In genomic region chr20:36482044-36482473, GRCh38 we compare ENCODE assay signal across 10 cellular contexts. TPM values are rescaled to one million over a fixed set of nuclear protein-coding genes. Genes with fewer than 3 reads are reported as not detected.
DNase-seq lines count a peak whose midpoint lies in the region; ATAC-seq, FAIRE-seq and TF ChIP-seq lines count a peak whose summit lies in the region.
"Had no signal": no experiment of that assay in that cellular context is flagged by ENCODE, and none has a peak within 500 bp of the region (broad histone marks: within the 10 kb centered on the region; RNA-seq: fewer than 3 reads in every experiment).

No MANE protein-coding gene starts in this region.

- H3K9me3 ChIP-seq in liver (ENCODE audit: control insufficient read depth in 4 of 4, low read length in 3 of 4) (no peaks in the 10 kb centered on the region), HepG2 (ENCODE audit: low read length) (no peaks in the 10 kb centered on the region), ascending aorta (no peaks in the 10 kb centered on the region), mesenchymal stem cell (ENCODE audit: control insufficient read depth, low read length) (no peaks in the 10 kb centered on the region)

- no peak overlapping the region for H3K27ac Mint-ChIP-seq in activated CD4-positive, alpha-beta memory T cell treated with anti-CD3 and anti-CD28 coated beads, Interleukin-2, amount 10 ng/mL, durations not matched to agents 7 days and 5 days
- H3K27ac Mint-ChIP-seq: activated naive CD8-positive, alpha-beta T cell treated with anti-CD3 and anti-CD28 coated beads, Interleukin-2, amount 50 U/mL, for 24 hours had no signal

- H2BK12ac ChIP-seq in mesenchymal stem cell (ENCODE audit: low read length in 2 of 2) = no peak overlapping the region

- peaks cover 15% of the 10 kb centered on the region for H3K4me1 Mint-ChIP-seq in activated CD4-positive, alpha-beta memory T cell treated with anti-CD3 and anti-CD28 coated beads, Interleukin-2, amount 10 ng/mL, durations not matched to agents 7 days and 5 days
- H3K4me1 Mint-ChIP-seq: activated naive CD8-positive, alpha-beta T cell treated with anti-CD3 and anti-CD28 coated beads, Interleukin-2, amount 50 U/mL, for 24 hours had no signal

- 34% methylated on average over 8 of the region's 8 CpGs for WGBS in liver
- WGBS in HepG2 (ENCODE audit: low lambda C conversion rate) = 93% methylated on average over 8 of the region's 8 CpGs
- WGBS in mesenchymal stem cell = 94% methylated on average over 8 of the region's 8 CpGs

- in situ Hi-C loops in HepG2 (cut with HindIII; ENCODE audit: extremely low pct_ligation_motif_present, low pct_unique_long_range_greater_than_20kb) = no loop called here

- H2AK5ac ChIP-seq in mesenchymal stem cell (ENCODE audit: low read length, severe bottlenecking) = no peak overlapping the region

- TF ChIP-seq RAD21 in liver (IDR thresholded peaks at IDR 0.05) (no peak), HepG2 (CRISPR knock-in tag; IDR thresholded peaks at IDR 0.05) (no peak)

- H3K9me3 Mint-ChIP-seq in activated CD4-positive, alpha-beta memory T cell treated with anti-CD3 and anti-CD28 coated beads, Interleukin-2, amount 10 ng/mL, durations not matched to agents 7 days and 5 days = no peaks in the 10 kb centered on the region
- H3K9me3 Mint-ChIP-seq: activated naive CD8-positive, alpha-beta T cell treated with anti-CD3 and anti-CD28 coated beads, Interleukin-2, amount 50 U/mL, for 24 hours had no signal

- peaks cover 45% of the 10 kb centered on the region for H3K79me2 ChIP-seq in HepG2 (ENCODE audit: insufficient read depth, low read length)

- no peak for FAIRE-seq in HepG2 (lab: Jason Lieb, UNC)
- no peak for FAIRE-seq in D721Med (lab: Jason Lieb, UNC)
- FAIRE-seq: A204.1 had no signal

- no peak overlapping the region for H2BK5ac ChIP-seq in mesenchymal stem cell (ENCODE audit: low read depth, low read length, poor library complexity, severe bottlenecking)

- H3K4me2 ChIP-seq in HepG2 (ENCODE audit: low read depth, low read length) (no peak overlapping the region), mesenchymal stem cell (ENCODE audit: low read length, poor library complexity, severe bottlenecking) (no peak overlapping the region)

- no peak overlapping the region for H4K91ac ChIP-seq in mesenchymal stem cell (ENCODE audit: low read length)

- no peak overlapping the region for H2BK15ac ChIP-seq in mesenchymal stem cell (ENCODE audit: low read depth, poor library complexity, severe bottlenecking)

- H2AFZ ChIP-seq in HepG2 (ENCODE audit: low read length) (no peak overlapping the region), mesenchymal stem cell (ENCODE audit: low read depth, low read length) (no peak overlapping the region)

- CTCF ChIA-PET in HepG2 (lab: Yijun Ruan, JAX; ENCODE audit: low intra/inter-chr PET ratio, low total read pairs) = no interaction called here
- CTCF ChIA-PET in activated CD4-positive, alpha-beta memory T cell treated with anti-CD3 and anti-CD28 coated beads, Interleukin-2, amount 10 ng/mL, durations not matched to agents 7 days and 5 days (lab: Charles Lee) = no interaction called here

- no peak overlapping the region for H3K4me3 Mint-ChIP-seq in activated CD4-positive, alpha-beta memory T cell treated with anti-CD3 and anti-CD28 coated beads, Interleukin-2, amount 10 ng/mL, durations not matched to agents 7 days and 5 days
- H3K4me3 Mint-ChIP-seq: activated naive CD8-positive, alpha-beta T cell treated with anti-CD3 and anti-CD28 coated beads, Interleukin-2, amount 50 U/mL, for 24 hours had no signal

- peaks cover 13 to 20% (median 16%) of the 10 kb centered on the region in 4 donors for H3K4me1 ChIP-seq in liver (ENCODE audit: control insufficient read depth in 4 of 4, insufficient read depth in 4 of 4, low read length in 3 of 4)
- peaks cover 56% of the 10 kb centered on the region for H3K4me1 ChIP-seq in HepG2 (ENCODE audit: insufficient read depth, low read length)
- H3K4me1 ChIP-seq in ascending aorta = peaks cover 44 to 91% of the 10 kb centered on the region in 2 donors
- H3K4me1 ChIP-seq in mesenchymal stem cell (ENCODE audit: control insufficient read depth, insufficient read depth, low read depth, low read length) = peaks cover 25% of the 10 kb centered on the region

- POLR2A ChIA-PET in HepG2 (lab: Yijun Ruan, JAX) = no interaction called here
- POLR2A ChIA-PET in activated CD4-positive, alpha-beta memory T cell treated with anti-CD3 and anti-CD28 coated beads, Interleukin-2, amount 10 ng/mL, durations not matched to agents 7 days and 5 days (lab: Charles Lee) = no interaction called here

- peaks cover 22% of the 10 kb centered on the region for H4K20me1 ChIP-seq in HepG2 (ENCODE audit: insufficient read depth, low read length)

- H3K23ac ChIP-seq in mesenchymal stem cell (ENCODE audit: low read length in 2 of 2) = peak overlapping the region in 1 of 2 experiments; percentile 34

- H3K27me3 ChIP-seq in liver (ENCODE audit: control insufficient read depth in 4 of 4, insufficient read depth in 4 of 4, low read length in 3 of 4) = no peaks in the 10 kb centered on the region
- H3K27me3 ChIP-seq in HepG2 (ENCODE audit: control insufficient read depth in 1 of 2, insufficient read depth in 2 of 2, low read length in 2 of 2) = no peaks in the 10 kb centered on the region
- no peaks in the 10 kb centered on the region for H3K27me3 ChIP-seq in ascending aorta
- no peaks in the 10 kb centered on the region for H3K27me3 ChIP-seq in mesenchymal stem cell (ENCODE audit: control insufficient read depth in 1 of 2, insufficient read depth in 1 of 2, low read length in 2 of 2)

- no peak overlapping the region for H3K18ac ChIP-seq in mesenchymal stem cell (ENCODE audit: low read depth in 1 of 2, low read length in 2 of 2)

- no peak overlapping the region for H3K4me3 ChIP-seq in liver (ENCODE audit: low read depth in 1 of 3, low read length in 3 of 3)
- no peak overlapping the region for H3K4me3 ChIP-seq in HepG2 (replicated peaks in 1 of 3; ENCODE audit: insufficient read depth in 1 of 3, low read depth in 2 of 3, low read length in 3 of 3)
- H3K4me3 ChIP-seq in ascending aorta = peak overlapping the region in 1 of 2 donors; percentile 23
- no peak overlapping the region for H3K4me3 ChIP-seq in mesenchymal stem cell (ENCODE audit: insufficient read depth in 1 of 2, low read depth in 1 of 2, low read length in 2 of 2)

- H2BK120ac ChIP-seq in mesenchymal stem cell (ENCODE audit: low read depth, low read length) = no peak overlapping the region

- TF ChIP-seq CTCF in liver (IDR thresholded peaks at IDR 0.05; ENCODE audit: low read depth, low read length, missing input control) (no peak), HepG2 (CRISPR knock-in tag; IDR thresholded peaks at IDR 0.05) (no peak), ascending aorta (IDR thresholded peaks at IDR 0.05) (no peak), D721Med (IDR thresholded peaks at IDR 0.05; ENCODE audit: insufficient read depth, missing control alignments) (no peak)

- intact Hi-C loops in HepG2 (cut with micrococcal nuclease; ENCODE audit: unreplicated experiment) (no loop called here), ascending aorta (cut with DNase I) (no loop called here)

- ATAC-seq in HepG2 = no peak
- no peak for ATAC-seq in HG03565 (IDR thresholded peaks at IDR 0.05; ENCODE audit: unreplicated experiment)
- ATAC-seq: activated naive CD8-positive, alpha-beta T cell treated with anti-CD3 and anti-CD28 coated beads, Interleukin-2, amount 50 U/mL, for 24 hours had no signal

- H3K36me3 ChIP-seq in liver (ENCODE audit: control insufficient read depth in 4 of 4, insufficient read depth in 3 of 4, low read depth in 1 of 4, low read length in 3 of 4) (no peaks in the 10 kb centered on the region), HepG2 (replicated peaks in 1 of 2; ENCODE audit: control insufficient read depth in 1 of 2, insufficient read depth in 2 of 2, low read length in 2 of 2) (peaks cover 7 to 16% of the 10 kb centered on the region in 2 experiments), ascending aorta (no peaks in the 10 kb centered on the region), mesenchymal stem cell (ENCODE audit: control insufficient read depth in 1 of 2, insufficient read depth in 2 of 2, low read depth in 1 of 2, low read length in 2 of 2) (peaks cover 14 to 29% of the 10 kb centered on the region in 2 experiments)

- no peaks in the 10 kb centered on the region for H3K27me3 Mint-ChIP-seq in activated CD4-positive, alpha-beta memory T cell treated with anti-CD3 and anti-CD28 coated beads, Interleukin-2, amount 10 ng/mL, durations not matched to agents 7 days and 5 days
- H3K27me3 Mint-ChIP-seq: activated naive CD8-positive, alpha-beta T cell treated with anti-CD3 and anti-CD28 coated beads, Interleukin-2, amount 50 U/mL, for 24 hours had no signal

- H3K79me1 ChIP-seq in mesenchymal stem cell (replicated peaks; ENCODE audit: low read length, poor library complexity, severe bottlenecking) = no peaks in the 10 kb centered on the region

- no TSS peak for BruUV-seq in HepG2 (replicated peaks; lab: Mats Ljungman, UMichigan)

- no peak for DNase-seq in HepG2 (ENCODE audit: low spot score)
- DNase-seq in ascending aorta (ENCODE audit: low spot score in 2 of 2) = peak in 1 of 2 donors; percentile 32
- DNase-seq in mesenchymal stem cell = no peak
- no peak for DNase-seq in activated CD4-positive, alpha-beta memory T cell treated with anti-CD3 and anti-CD28 coated beads, Interleukin-2, amount 10 ng/mL, durations not matched to agents 7 days and 5 days
- no peak for DNase-seq in retina
- no peak for DNase-seq in D721Med (ENCODE audit: insufficient read length, low spot score)
- DNase-seq: activated naive CD8-positive, alpha-beta T cell treated with anti-CD3 and anti-CD28 coated beads, Interleukin-2, amount 50 U/mL, for 24 hours had no signal

- H3K27ac ChIP-seq in liver (ENCODE audit: low read depth in 1 of 2, low read length in 2 of 2) = peak overlapping the region in 1 of 2 donors; percentile 47
- H3K27ac ChIP-seq in HepG2 (ENCODE audit: extremely low read length, insufficient read depth, low read length) = no peak overlapping the region
- H3K27ac ChIP-seq in ascending aorta = peak overlapping the region; percentile 75 to 81
- no peak overlapping the region for H3K27ac ChIP-seq in mesenchymal stem cell (ENCODE audit: low read length, poor library complexity, severe bottlenecking)

- H3K36me3 Mint-ChIP-seq in activated CD4-positive, alpha-beta memory T cell treated with anti-CD3 and anti-CD28 coated beads, Interleukin-2, amount 10 ng/mL, durations not matched to agents 7 days and 5 days (ENCODE audit: low read depth) = peaks cover 2% of the 10 kb centered on the region

- H3K9ac ChIP-seq in liver (ENCODE audit: low read depth in 1 of 2, low read length in 2 of 2) = no peak overlapping the region
- no peak overlapping the region for H3K9ac ChIP-seq in HepG2 (ENCODE audit: insufficient read depth, low read depth, low read length)
- H3K9ac ChIP-seq in mesenchymal stem cell (ENCODE audit: low read length) = peak overlapping the region; percentile 9

- H3K14ac ChIP-seq in mesenchymal stem cell (ENCODE audit: low read length in 2 of 2) = no peak overlapping the region

- TF ChIP-seq EP300 in HepG2 (IDR thresholded peaks at IDR 0.05; ENCODE audit: low read depth in 2 of 2, low read length in 2 of 2) (no peak), HepG2 (CRISPR knock-in tag; IDR thresholded peaks at IDR 0.05; ENCODE audit: borderline replicate concordance) (no peak)

- H4K8ac ChIP-seq in mesenchymal stem cell (ENCODE audit: low read length) = no peak overlapping the region

- no peak overlapping the region for H3K4ac ChIP-seq in mesenchymal stem cell (ENCODE audit: low read depth in 1 of 2, low read length in 2 of 2)

- TF ChIP-seq POLR2A in HepG2 (IDR thresholded peaks at IDR 0.05; ENCODE audit: insufficient read depth in 1 of 2, low read depth in 2 of 2, low read length in 2 of 2) = no peak

RNA-seq across cellular contexts. Expression of gene MYL9, which starts 59.3 kb away (rescaled TPM):
- total RNA-seq in liver = 1 to 10 TPM in 1 of 2 donors, under 1 TPM in 1; 0.98 to 5.4 TPM
- 10 to 100 TPM in 1 of 2 donors, 1 to 10 TPM in 1; 9.9 to 27.0 TPM for polyA plus RNA-seq in liver
- total RNA-seq in HepG2 (2016; rRNA removed; fragmentation: Illumina TruSeq; extraction: Trizol) = 2.2 and 2.7 TPM in 2 replicates
- total RNA-seq in HepG2 (2016; cell fraction: cytosol; rRNA removed; fragmentation: Illumina TruSeq; extraction: Trizol; ENCODE audit: low read depth) = 0.79 and 0.91 TPM in 2 replicates
- 2.5 TPM in 2 replicates for total RNA-seq in HepG2 (2016; cell fraction: insoluble cytoplasmic fraction; rRNA removed; fragmentation: Illumina TruSeq; extraction: Trizol)
- 1.5 and 2.5 TPM in 2 replicates for total RNA-seq in HepG2 (2016; cell fraction: membrane; rRNA removed; fragmentation: Illumina TruSeq; extraction: Trizol)
- total RNA-seq in HepG2 (2016; cell fraction: nucleus; rRNA removed; fragmentation: Illumina TruSeq; extraction: Trizol) = 1.3 and 1.7 TPM in 2 replicates
- 0.87 and 1.1 TPM in 2 replicates for polyA plus RNA-seq in HepG2 (2011; rRNA removed)
- polyA plus RNA-seq in HepG2 (2011; cell fraction: cytosol; rRNA removed) = 0.72 and 0.73 TPM in 2 replicates
- polyA plus RNA-seq in HepG2 (2011; cell fraction: nucleus; rRNA removed) = 0.59 and 0.69 TPM in 2 replicates
- polyA plus RNA-seq in HepG2 (2012) = 1.2 and 1.4 TPM in 2 replicates
- polyA plus RNA-seq in HepG2 (2016; cell fraction: cytosol; fragmentation: Illumina TruSeq; extraction: Trizol; ENCODE audit: low read depth) = 4.6 and 5.7 TPM in 2 replicates
- polyA plus RNA-seq in HepG2 (2016; cell fraction: insoluble cytoplasmic fraction; fragmentation: Illumina TruSeq; extraction: Trizol; ENCODE audit: low read depth) = 10.1 and 12.3 TPM in 2 replicates
- 6.4 and 6.8 TPM in 2 replicates for polyA plus RNA-seq in HepG2 (2016; cell fraction: membrane; fragmentation: Illumina TruSeq; extraction: Trizol; ENCODE audit: low read depth)
- 8.9 and 9.0 TPM in 2 replicates for polyA plus RNA-seq in HepG2 (2016; cell fraction: nucleus; fragmentation: Illumina TruSeq; extraction: Trizol; ENCODE audit: insufficient read depth, low read depth)
- polyA minus RNA-seq in HepG2 (2011; rRNA and poly(A)+ RNA removed; ENCODE audit: low replicate concordance) = 0.72 and 4.7 TPM in 2 replicates
- 0.70 and 0.89 TPM in 2 replicates for polyA minus RNA-seq in HepG2 (2011; cell fraction: cytosol; rRNA and poly(A)+ RNA removed)
- 0.39 and 0.75 TPM in 2 replicates for polyA minus RNA-seq in HepG2 (2011; cell fraction: nucleus; rRNA and poly(A)+ RNA removed)
- 717 TPM for total RNA-seq in ascending aorta
- polyA plus RNA-seq in mesenchymal stem cell (2013, experiment 1 of 2) = 959 TPM
- 955 TPM for polyA plus RNA-seq in mesenchymal stem cell (2013, experiment 2 of 2)
- 1 to 10 TPM; 1.1 to 1.7 TPM for total RNA-seq in activated CD4-positive, alpha-beta memory T cell treated with anti-CD3 and anti-CD28 coated beads, Interleukin-2, amount 10 ng/mL, durations not matched to agents 7 days and 5 days

Comparison
In these comparisons a context has a peak if more than half of its experiments do, and no peak if none do; other contexts are left out.
1. H3K27ac ChIP-seq: peak in ascending aorta (2 of 2); none in HepG2 (single experiment) and mesenchymal stem cell (single experiment).
2. RNA of gene MYL9, which starts 59.3 kb away (total RNA-seq): 717 TPM in ascending aorta (single experiment); 0.98 to 5.4 TPM in liver, 0.79 to 2.7 TPM in HepG2 and 1.1 to 1.7 TPM in activated CD4-positive, alpha-beta memory T cell treated with anti-CD3 and anti-CD28 coated beads, Interleukin-2, amount 10 ng/mL, durations not matched to agents 7 days and 5 days; every median in the first group is over 100 times any median in the second.